Comparison of ENCODE assay signal across 1 cellular context in the genomic region with DNA sequence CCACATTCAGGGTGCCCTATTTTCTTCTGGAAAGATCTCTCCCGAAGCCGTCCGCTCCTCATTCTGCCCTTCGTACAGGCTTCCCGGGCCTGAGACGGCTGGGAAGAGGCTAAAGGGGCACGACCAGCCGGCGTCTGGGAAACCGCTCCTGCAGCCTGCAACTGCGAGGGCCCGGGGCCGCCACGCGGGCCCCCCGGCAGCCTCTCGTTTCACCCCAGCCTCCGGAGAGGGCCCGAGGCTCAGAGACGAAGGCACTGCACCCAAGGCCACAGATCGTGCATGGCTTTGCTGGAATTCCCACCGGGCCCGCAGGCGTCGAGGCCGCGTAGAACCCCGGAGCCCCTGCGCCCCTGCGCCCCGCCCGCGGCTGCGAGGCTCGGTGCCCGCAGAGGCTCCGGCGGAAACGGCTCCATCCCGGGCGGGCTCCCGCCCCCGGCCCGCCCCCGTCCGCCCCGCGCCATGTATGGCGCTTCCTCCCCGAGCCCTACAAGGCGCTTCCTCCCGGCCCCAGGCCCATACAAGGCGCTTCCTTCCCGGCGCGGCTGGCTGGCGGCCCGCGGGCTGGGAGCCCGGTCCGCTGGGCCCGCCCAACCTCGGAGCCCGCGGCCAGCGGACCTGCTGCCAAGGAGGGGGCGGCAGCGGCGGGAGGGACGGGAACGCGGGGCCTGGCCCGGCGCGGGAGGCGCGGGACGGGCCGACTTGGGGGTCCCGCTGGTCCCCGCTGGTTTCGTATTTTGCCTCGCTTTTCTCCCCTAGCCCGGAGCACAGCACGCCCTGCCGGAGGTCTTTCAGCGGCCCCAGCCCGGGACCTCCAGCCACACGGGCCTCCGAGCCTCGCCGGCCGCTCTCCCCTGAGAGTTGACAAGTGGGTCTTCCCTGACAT.
TF ChIP-seq lines count a peak whose summit lies in the region.

No MANE protein-coding gene starts in this region.

TF ChIP-seq in K562, 482 proteins besides CTCF, POLR2A, EP300 and RAD21 (continued from another document and continues in another):
- TF ChIP-seq STAT5B (CRISPR knock-in tag; IDR thresholded peaks at IDR 0.05) (no peak), TEAD1 (CRISPR knock-in tag; IDR thresholded peaks at IDR 0.05) (0 out of 4 replicates have a peak, but pooled peaks of 1 of the 2 experiments have one; percentile 22), ZBED1 (IDR thresholded peaks at IDR 0.05) (peak; percentile 22; the same call in 1 of the 2 replicates), RB1 (IDR thresholded peaks at IDR 0.05; ENCODE audit: low read depth) (peak; percentile 76), POLR2G (IDR thresholded peaks at IDR 0.05; ENCODE audit: low read depth, low read length) (peak; percentile 94), CXXC5 (CRISPR knock-in tag; IDR thresholded peaks at IDR 0.05) (peak; percentile 17), ZNF639 (CRISPR knock-in tag; conservative IDR thresholded peaks at IDR 0.05 in 1 of 2, IDR thresholded peaks at IDR 0.05 in 1 of 2) (peak in 1 of 2 experiments; percentile 62; a peak in 2 of 4 replicates), PHF8 (IDR thresholded peaks at IDR 0.05; ENCODE audit: borderline replicate concordance, low read length) (peak; percentile 67; the same call in 1 of the 2 replicates), XRCC5 (IDR thresholded peaks at IDR 0.05; ENCODE audit: low read depth, low read length) (0 out of 2 replicates have a peak, but pooled peaks have one; percentile 6), GABPB1 (CRISPR knock-in tag; IDR thresholded peaks at IDR 0.05) (0 out of 2 replicates have a peak, but pooled peaks have one; percentile 17), STAT5A (IDR thresholded peaks at IDR 0.05; ENCODE audit: borderline replicate concordance, low read length) (no peak), NFIC (IDR thresholded peaks at IDR 0.05) (peak; percentile 47; the same call in 1 of the 2 replicates), PRMT5 (CRISPR knock-in tag; IDR thresholded peaks at IDR 0.05) (peak; percentile 43; the same call in 1 of the 2 replicates), KDM5B (IDR thresholded peaks at IDR 0.05; ENCODE audit: insufficient replicate concordance, low read depth, low read length) (peak; percentile 49), ZNF766 (CRISPR knock-in tag; conservative IDR thresholded peaks at IDR 0.05) (no peak), ZNF316 (IDR thresholded peaks at IDR 0.05) (no peak), BRF1 (IDR thresholded peaks at IDR 0.05; ENCODE audit: borderline replicate concordance, extremely low read depth, insufficient read length) (no peak), RNF2 (IDR thresholded peaks at IDR 0.05) (no peak), MNT (conservative IDR thresholded peaks at IDR 0.05) (no peak), BRCA1 (IDR thresholded peaks at IDR 0.05) (no peak), BRCA1 (CRISPR knock-in tag; IDR thresholded peaks at IDR 0.05) (no peak), PTRF (tag; IDR thresholded peaks at IDR 0.05) (no peak), MEF2A (IDR thresholded peaks at IDR 0.05; ENCODE audit: control insufficient read depth, low read depth, low read length) (no peak), ZNF280A (IDR thresholded peaks at IDR 0.05; ENCODE audit: low read depth, partially characterized antibody) (no peak), TFAP4 (CRISPR knock-in tag; IDR thresholded peaks at IDR 0.05; ENCODE audit: borderline replicate concordance) (no peak), TEAD2 (tag; IDR thresholded peaks at IDR 0.05) (no peak), EGR1 (conservative IDR thresholded peaks at IDR 0.05) (peak; percentile 34), PHF20 (IDR thresholded peaks at IDR 0.05; ENCODE audit: partially characterized antibody) (no peak), MEF2D (tag; conservative IDR thresholded peaks at IDR 0.05; ENCODE audit: low read depth) (no peak), ZNF408 (CRISPR knock-in tag; IDR thresholded peaks at IDR 0.05; ENCODE audit: low read depth) (no peak), PCBP2 (IDR thresholded peaks at IDR 0.05; ENCODE audit: low read depth, low read length, poor library complexity, severe bottlenecking) (no peak), SUPT5H (IDR thresholded peaks at IDR 0.05) (no peak), ZFX (CRISPR knock-in tag; IDR thresholded peaks at IDR 0.05) (peak; percentile 67), BMI1 (IDR thresholded peaks at IDR 0.05; ENCODE audit: low read length) (no peak), MTA3 (IDR thresholded peaks at IDR 0.05; ENCODE audit: borderline replicate concordance) (peak; percentile 47; the same call in 1 of the 2 replicates), ZNF282 (CRISPR knock-in tag; IDR thresholded peaks at IDR 0.05) (no peak), MYBL2 (IDR thresholded peaks at IDR 0.05; ENCODE audit: low read depth) (no peak), MYBL2 (CRISPR knock-in tag; IDR thresholded peaks at IDR 0.05; ENCODE audit: borderline replicate concordance) (no peak), GATAD2A (IDR thresholded peaks at IDR 0.05) (no peak), ZFP36 (IDR thresholded peaks at IDR 0.05; ENCODE audit: low read depth, low read length, partially characterized antibody) (peak; percentile 92), MYNN (IDR thresholded peaks at IDR 0.05) (no peak), MYNN (CRISPR knock-in tag; IDR thresholded peaks at IDR 0.05) (no peak), CREM (IDR thresholded peaks at IDR 0.05; ENCODE audit: low read depth) (0 out of 2 replicates have a peak, but pooled peaks have one; percentile 4), CREB5 (CRISPR knock-in tag; IDR thresholded peaks at IDR 0.05) (no peak), ZHX1 (conservative IDR thresholded peaks at IDR 0.05; ENCODE audit: low read length) (no peak), POLR2AphosphoS5 (IDR thresholded peaks at IDR 0.05; ENCODE audit: control insufficient read depth, insufficient read depth, low read depth, low read length) (peak; percentile 62; the same call in 1 of the 2 replicates), SIN3B (IDR thresholded peaks at IDR 0.05; ENCODE audit: low read depth) (0 out of 2 replicates have a peak, but pooled peaks have one; percentile 37), ZNF764 (CRISPR knock-in tag; IDR thresholded peaks at IDR 0.05; ENCODE audit: low read depth) (0 out of 2 replicates have a peak, but pooled peaks have one; percentile 10), ZNF584 (CRISPR knock-in tag; IDR thresholded peaks at IDR 0.05; ENCODE audit: low read depth) (no peak), E2F3 (CRISPR knock-in tag; IDR thresholded peaks at IDR 0.05) (0 out of 2 replicates have a peak, but pooled peaks have one; percentile 36)
- TF ChIP-seq, protein P1, sequence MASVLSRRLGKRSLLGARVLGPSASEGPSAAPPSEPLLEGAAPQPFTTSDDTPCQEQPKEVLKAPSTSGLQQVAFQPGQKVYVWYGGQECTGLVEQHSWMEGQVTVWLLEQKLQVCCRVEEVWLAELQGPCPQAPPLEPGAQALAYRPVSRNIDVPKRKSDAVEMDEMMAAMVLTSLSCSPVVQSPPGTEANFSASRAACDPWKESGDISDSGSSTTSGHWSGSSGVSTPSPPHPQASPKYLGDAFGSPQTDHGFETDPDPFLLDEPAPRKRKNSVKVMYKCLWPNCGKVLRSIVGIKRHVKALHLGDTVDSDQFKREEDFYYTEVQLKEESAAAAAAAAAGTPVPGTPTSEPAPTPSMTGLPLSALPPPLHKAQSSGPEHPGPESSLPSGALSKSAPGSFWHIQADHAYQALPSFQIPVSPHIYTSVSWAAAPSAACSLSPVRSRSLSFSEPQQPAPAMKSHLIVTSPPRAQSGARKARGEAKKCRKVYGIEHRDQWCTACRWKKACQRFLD (CRISPR knock-in tag; IDR thresholded peaks at IDR 0.05): 0 out of 2 replicates have a peak, but pooled peaks have one; percentile 67
- TF ChIP-seq, protein P2, sequence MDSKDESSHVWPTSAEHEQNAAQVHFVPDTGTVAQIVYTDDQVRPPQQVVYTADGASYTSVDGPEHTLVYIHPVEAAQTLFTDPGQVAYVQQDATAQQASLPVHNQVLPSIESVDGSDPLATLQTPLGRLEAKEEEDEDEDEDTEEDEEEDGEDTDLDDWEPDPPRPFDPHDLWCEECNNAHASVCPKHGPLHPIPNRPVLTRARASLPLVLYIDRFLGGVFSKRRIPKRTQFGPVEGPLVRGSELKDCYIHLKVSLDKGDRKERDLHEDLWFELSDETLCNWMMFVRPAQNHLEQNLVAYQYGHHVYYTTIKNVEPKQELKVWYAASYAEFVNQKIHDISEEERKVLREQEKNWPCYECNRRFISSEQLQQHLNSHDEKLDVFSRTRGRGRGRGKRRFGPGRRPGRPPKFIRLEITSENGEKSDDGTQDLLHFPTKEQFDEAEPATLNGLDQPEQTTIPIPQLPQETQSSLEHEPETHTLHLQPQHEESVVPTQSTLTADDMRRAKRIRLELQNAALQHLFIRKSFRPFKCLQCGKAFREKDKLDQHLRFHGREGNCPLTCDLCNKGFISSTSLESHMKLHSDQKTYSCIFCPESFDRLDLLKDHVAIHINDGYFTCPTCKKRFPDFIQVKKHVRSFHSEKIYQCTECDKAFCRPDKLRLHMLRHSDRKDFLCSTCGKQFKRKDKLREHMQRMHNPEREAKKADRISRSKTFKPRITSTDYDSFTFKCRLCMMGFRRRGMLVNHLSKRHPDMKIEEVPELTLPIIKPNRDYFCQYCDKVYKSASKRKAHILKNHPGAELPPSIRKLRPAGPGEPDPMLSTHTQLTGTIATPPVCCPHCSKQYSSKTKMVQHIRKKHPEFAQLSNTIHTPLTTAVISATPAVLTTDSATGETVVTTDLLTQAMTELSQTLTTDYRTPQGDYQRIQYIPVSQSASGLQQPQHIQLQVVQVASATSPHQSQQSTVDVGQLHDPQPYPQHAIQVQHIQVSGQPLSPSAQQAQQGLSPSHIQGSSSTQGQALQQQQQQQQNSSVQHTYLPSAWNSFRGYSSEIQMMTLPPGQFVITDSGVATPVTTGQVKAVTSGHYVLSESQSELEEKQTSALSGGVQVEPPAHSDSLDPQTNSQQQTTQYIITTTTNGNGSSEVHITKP (IDR thresholded peaks at IDR 0.05; ENCODE audit: partially characterized antibody): peak; percentile 79
